In the genomic region with DNA sequence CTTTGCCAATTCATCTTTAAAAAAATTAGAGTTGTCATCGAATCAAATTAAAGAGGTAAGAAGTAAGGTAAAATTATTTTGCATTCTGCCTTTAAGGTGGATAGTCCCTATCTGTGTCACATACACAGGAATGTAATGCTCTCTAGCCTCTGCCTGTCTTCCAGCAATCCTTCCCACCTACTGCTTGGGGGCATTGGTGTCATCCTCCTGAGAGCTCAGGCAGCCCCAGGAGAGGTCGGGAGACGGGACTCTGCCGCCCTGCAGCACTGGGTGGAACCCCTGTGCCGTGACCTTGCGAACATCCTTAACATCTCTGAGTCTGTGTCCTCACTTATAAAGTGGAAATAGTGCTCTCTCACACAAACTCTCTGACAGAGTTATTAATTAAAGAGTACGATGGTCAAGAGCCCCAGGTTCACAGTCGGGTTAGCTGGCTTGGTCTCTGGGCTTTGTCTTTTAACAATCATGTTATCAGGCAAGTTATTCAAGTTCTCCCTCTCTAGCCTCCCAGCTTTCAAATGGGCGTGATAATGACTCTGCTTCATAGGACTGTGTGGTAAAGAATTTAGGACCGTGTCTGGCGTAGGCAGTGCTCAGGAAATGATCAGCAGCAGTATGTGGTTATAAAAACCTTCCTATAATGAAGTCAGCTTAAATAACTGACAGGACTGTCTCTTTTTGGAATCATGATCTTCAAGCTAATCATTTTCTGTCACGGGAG, we compare ENCODE assay signal across 1 cellular context.
TF ChIP-seq lines count a peak whose summit lies in the region.

No MANE protein-coding gene starts in this region.

TF ChIP-seq in HepG2, 621 proteins besides CTCF, POLR2A, EP300 and RAD21:
- TF ChIP-seq TAF15 (IDR thresholded peaks at IDR 0.05; ENCODE audit: low read depth, low read length, poor library complexity, severe bottlenecking) (no peak), TBX3 (IDR thresholded peaks at IDR 0.05; ENCODE audit: borderline replicate concordance) (no peak), NFE2L2 (IDR thresholded peaks at IDR 0.05; ENCODE audit: low read length) (no peak), NPAS2 (CRISPR knock-in tag; IDR thresholded peaks at IDR 0.05; ENCODE audit: borderline replicate concordance) (no peak), ZNF841 (CRISPR knock-in tag; IDR thresholded peaks at IDR 0.05; ENCODE audit: borderline replicate concordance) (no peak), ZEB1 (IDR thresholded peaks at IDR 0.05; ENCODE audit: insufficient replicate concordance, low read depth) (no peak), ZNF264 (CRISPR knock-in tag; IDR thresholded peaks at IDR 0.05) (no peak), SMAD3 (CRISPR knock-in tag; IDR thresholded peaks at IDR 0.05) (no peak), HDAC6 (IDR thresholded peaks at IDR 0.05; ENCODE audit: low read depth, low read length) (no peak), ZMAT3 (CRISPR knock-in tag; conservative IDR thresholded peaks at IDR 0.05) (no peak), ZNF510 (CRISPR knock-in tag; IDR thresholded peaks at IDR 0.05; ENCODE audit: low read depth) (no peak), SAFB2 (CRISPR knock-in tag; IDR thresholded peaks at IDR 0.05; ENCODE audit: borderline replicate concordance, low read depth) (no peak)
- TF ChIP-seq, protein P1, sequence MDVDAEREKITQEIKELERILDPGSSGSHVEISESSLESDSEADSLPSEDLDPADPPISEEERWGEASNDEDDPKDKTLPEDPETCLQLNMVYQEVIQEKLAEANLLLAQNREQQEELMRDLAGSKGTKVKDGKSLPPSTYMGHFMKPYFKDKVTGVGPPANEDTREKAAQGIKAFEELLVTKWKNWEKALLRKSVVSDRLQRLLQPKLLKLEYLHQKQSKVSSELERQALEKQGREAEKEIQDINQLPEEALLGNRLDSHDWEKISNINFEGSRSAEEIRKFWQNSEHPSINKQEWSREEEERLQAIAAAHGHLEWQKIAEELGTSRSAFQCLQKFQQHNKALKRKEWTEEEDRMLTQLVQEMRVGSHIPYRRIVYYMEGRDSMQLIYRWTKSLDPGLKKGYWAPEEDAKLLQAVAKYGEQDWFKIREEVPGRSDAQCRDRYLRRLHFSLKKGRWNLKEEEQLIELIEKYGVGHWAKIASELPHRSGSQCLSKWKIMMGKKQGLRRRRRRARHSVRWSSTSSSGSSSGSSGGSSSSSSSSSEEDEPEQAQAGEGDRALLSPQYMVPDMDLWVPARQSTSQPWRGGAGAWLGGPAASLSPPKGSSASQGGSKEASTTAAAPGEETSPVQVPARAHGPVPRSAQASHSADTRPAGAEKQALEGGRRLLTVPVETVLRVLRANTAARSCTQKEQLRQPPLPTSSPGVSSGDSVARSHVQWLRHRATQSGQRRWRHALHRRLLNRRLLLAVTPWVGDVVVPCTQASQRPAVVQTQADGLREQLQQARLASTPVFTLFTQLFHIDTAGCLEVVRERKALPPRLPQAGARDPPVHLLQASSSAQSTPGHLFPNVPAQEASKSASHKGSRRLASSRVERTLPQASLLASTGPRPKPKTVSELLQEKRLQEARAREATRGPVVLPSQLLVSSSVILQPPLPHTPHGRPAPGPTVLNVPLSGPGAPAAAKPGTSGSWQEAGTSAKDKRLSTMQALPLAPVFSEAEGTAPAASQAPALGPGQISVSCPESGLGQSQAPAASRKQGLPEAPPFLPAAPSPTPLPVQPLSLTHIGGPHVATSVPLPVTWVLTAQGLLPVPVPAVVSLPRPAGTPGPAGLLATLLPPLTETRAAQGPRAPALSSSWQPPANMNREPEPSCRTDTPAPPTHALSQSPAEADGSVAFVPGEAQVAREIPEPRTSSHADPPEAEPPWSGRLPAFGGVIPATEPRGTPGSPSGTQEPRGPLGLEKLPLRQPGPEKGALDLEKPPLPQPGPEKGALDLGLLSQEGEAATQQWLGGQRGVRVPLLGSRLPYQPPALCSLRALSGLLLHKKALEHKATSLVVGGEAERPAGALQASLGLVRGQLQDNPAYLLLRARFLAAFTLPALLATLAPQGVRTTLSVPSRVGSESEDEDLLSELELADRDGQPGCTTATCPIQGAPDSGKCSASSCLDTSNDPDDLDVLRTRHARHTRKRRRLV (CRISPR knock-in tag; IDR thresholded peaks at IDR 0.05), result no peak
- TF ChIP-seq, protein P2, sequence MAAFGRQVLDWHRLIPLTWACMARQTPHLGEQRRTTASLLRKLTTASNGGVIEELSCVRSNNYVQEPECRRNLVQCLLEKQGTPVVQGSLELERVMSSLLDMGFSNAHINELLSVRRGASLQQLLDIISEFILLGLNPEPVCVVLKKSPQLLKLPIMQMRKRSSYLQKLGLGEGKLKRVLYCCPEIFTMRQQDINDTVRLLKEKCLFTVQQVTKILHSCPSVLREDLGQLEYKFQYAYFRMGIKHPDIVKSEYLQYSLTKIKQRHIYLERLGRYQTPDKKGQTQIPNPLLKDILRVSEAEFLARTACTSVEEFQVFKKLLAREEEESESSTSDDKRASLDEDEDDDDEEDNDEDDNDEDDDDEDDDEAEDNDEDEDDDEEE (CRISPR knock-in tag; IDR thresholded peaks at IDR 0.05), result no peak
